In genomic region chr17:7428557-7428956, GRCh38 we compare ENCODE assay signal across 17 cellular contexts. TPM values are rescaled to one million over a fixed set of nuclear protein-coding genes. Genes with fewer than 3 reads are reported as not detected.
DNase-seq lines count a peak whose midpoint lies in the region; ATAC-seq and TF ChIP-seq lines count a peak whose summit lies in the region.
"Had no signal": no experiment of that assay in that cellular context is flagged by ENCODE, and none has a peak within 500 bp of the region (broad histone marks: within the 10 kb centered on the region; RNA-seq: fewer than 3 reads in every experiment).

Gene SPEM3 (plus strand): TSS chr17:7428857. CDS start chr17:7428903, 46 bp downstream.

- no peak within 1 kb of the TSS for H2AFZ ChIP-seq in GM23248
- H2AFZ ChIP-seq in IMR-90 (replicated peaks; ENCODE audit: low read length, poor library complexity): peak within 1 kb of the TSS; percentile 32
- H2AFZ ChIP-seq in neuronal stem cell (ENCODE audit: low read length): no peak within 1 kb of the TSS

- H4K5ac ChIP-seq in IMR-90 (ENCODE audit: low read depth, low read length): no peak within 1 kb of the TSS

- H3K14ac ChIP-seq in IMR-90 (replicated peaks; ENCODE audit: low read depth, low read length) (no peak within 1 kb of the TSS), neuronal stem cell (ENCODE audit: low read length) (no peak within 1 kb of the TSS)

- no peak within 1 kb of the TSS for H3K4ac ChIP-seq in IMR-90 (ENCODE audit: low read depth, low read length)
- no peak within 1 kb of the TSS for H3K4ac ChIP-seq in neuronal stem cell (ENCODE audit: low read length)

- H3K4me1 ChIP-seq in GM23248 (ENCODE audit: insufficient read depth) (no peaks in the 10 kb centered on the region; the same call in 1 of the 2 replicates), IMR-90 (ENCODE audit: control insufficient read depth, insufficient read depth, low read length) (no peaks in the 10 kb centered on the region), neuronal stem cell (ENCODE audit: control insufficient read depth in 2 of 2, insufficient read depth in 1 of 2, low read depth in 1 of 2, low read length in 2 of 2) (no peaks in the 10 kb centered on the region), testis (no peaks in the 10 kb centered on the region)
- H3K4me1 ChIP-seq: Caco-2 had no signal

- H3K9ac ChIP-seq in GM23248 (no peak within 1 kb of the TSS), IMR-90 (ENCODE audit: low read depth, low read length) (no peak within 1 kb of the TSS), neuronal stem cell (ENCODE audit: low read depth, low read length, poor library complexity) (no peak within 1 kb of the TSS)

- H3K18ac ChIP-seq in IMR-90 (ENCODE audit: low read depth, low read length) (no peak within 1 kb of the TSS), neuronal stem cell (ENCODE audit: low read length) (no peak within 1 kb of the TSS)

- no TSS peak for BruUV-seq in IMR-90 (replicated peaks; lab: Mats Ljungman, UMichigan)

- H4K8ac ChIP-seq in IMR-90 (ENCODE audit: low read depth in 2 of 2, low read length in 2 of 2) (no peak within 1 kb of the TSS), neuronal stem cell (ENCODE audit: low read depth, low read length) (no peak within 1 kb of the TSS)

- no peak within 1 kb of the TSS for H2BK5ac ChIP-seq in IMR-90 (ENCODE audit: low read depth, low read length, poor library complexity, severe bottlenecking)
- peak within 1 kb of the TSS; percentile 79 for H2BK5ac ChIP-seq in neuronal stem cell (ENCODE audit: low read length)

- TF ChIP-seq POLR2A in IMR-90 (IDR thresholded peaks at IDR 0.05; ENCODE audit: low read depth, low read length): no peak
- TF ChIP-seq POLR2A in testis (IDR thresholded peaks at IDR 0.05): no peak

- H3K36me3 ChIP-seq in GM23248 (ENCODE audit: low read depth) (no peaks in the 10 kb centered on the region), IMR-90 (ENCODE audit: control insufficient read depth, insufficient read depth, low read length) (no peaks in the 10 kb centered on the region), neuronal stem cell (replicated peaks in 1 of 2; ENCODE audit: control insufficient read depth in 2 of 2, insufficient read depth in 2 of 2, low read length in 2 of 2) (no peaks in the 10 kb centered on the region), testis (ENCODE audit: low read depth, missing control alignments) (no peaks in the 10 kb centered on the region)

- H2BK20ac ChIP-seq in IMR-90 (ENCODE audit: low read depth, low read length): no peak within 1 kb of the TSS

- H3K9me1 ChIP-seq in IMR-90 (ENCODE audit: insufficient read depth, low read length): 0 out of 2 replicates have a peak, but pooled peaks cover 2% of the 10 kb centered on the region

- POLR2A ChIA-PET in IMR-90 (lab: Charles Lee; ENCODE audit: unreplicated experiment): no interaction called here

- no peaks in the 10 kb centered on the region for H4K20me1 ChIP-seq in GM23248 (ENCODE audit: insufficient read depth)
- H4K20me1 ChIP-seq in IMR-90 (ENCODE audit: insufficient read depth, low read length): no peaks in the 10 kb centered on the region

- DNase-seq in GM23248 (peak; percentile 15), IMR-90 (no peak), neuronal stem cell (ENCODE audit: low spot score) (no peak), testis (no peak), NCI-H146 (lab: John Stamatoyannopoulos, UW) (no peak), NCI-H69 (lab: John Stamatoyannopoulos, UW) (no peak)
- DNase-seq: C1 segment of cervical spinal cord, Caco-2, DMS153, DND-41, GOT3, HCEC 1CT had no signal

- H2BK12ac ChIP-seq in neuronal stem cell (ENCODE audit: low read length): peak within 1 kb of the TSS; percentile 63

- H3K27me3 ChIP-seq in GM23248 (replicated peaks; ENCODE audit: insufficient read depth): no peaks in the 10 kb centered on the region
- peaks cover 2% of the 10 kb centered on the region; the same call in 1 of the 2 replicates for H3K27me3 ChIP-seq in IMR-90 (ENCODE audit: control insufficient read depth, insufficient read depth, low read length)
- H3K27me3 ChIP-seq in neuronal stem cell (ENCODE audit: control insufficient read depth in 3 of 3, insufficient read depth in 3 of 3, low read depth in 1 of 3, low read length in 3 of 3): no peaks in the 10 kb centered on the region
- H3K27me3 ChIP-seq in testis: no peaks in the 10 kb centered on the region

- no peak for ATAC-seq in IMR-90 (ENCODE audit: low read depth)
- ATAC-seq in GM18858 (IDR thresholded peaks at IDR 0.05; ENCODE audit: unreplicated experiment): no peak
- ATAC-seq: CD8-positive, alpha-beta T cell had no signal

- H3K9me3 ChIP-seq in GM23248 (ENCODE audit: low read depth) (no peaks in the 10 kb centered on the region), IMR-90 (ENCODE audit: control insufficient read depth, insufficient read depth, low read length) (no peaks in the 10 kb centered on the region), neuronal stem cell (replicated peaks in 1 of 2; ENCODE audit: control insufficient read depth in 2 of 2, insufficient read depth in 1 of 2, low read depth in 1 of 2, low read length in 2 of 2) (no peaks in the 10 kb centered on the region), testis (no peaks in the 10 kb centered on the region)
- H3K9me3 ChIP-seq: Caco-2 had no signal

- no peaks in the 10 kb centered on the region for H3K79me1 ChIP-seq in IMR-90 (ENCODE audit: low read depth in 1 of 2, low read length in 2 of 2)
- H3K79me1 ChIP-seq in neuronal stem cell (ENCODE audit: low read depth, low read length): peaks cover 3% of the 10 kb centered on the region

- dilution Hi-C loops in IMR-90 (cut with HindIII; ENCODE audit: low sequenced_read_pairs, unreplicated experiment): no loop called here

- H3K9me2 ChIP-seq in GM23248 (ENCODE audit: insufficient read depth): no peaks in the 10 kb centered on the region

- intact Hi-C loops in IMR-90 (cut with micrococcal nuclease) (no loop called here), testis (cut with DNase I; ENCODE audit: low total_unique reads) (no loop called here)

- CTCF ChIA-PET in IMR-90 (lab: Yijun Ruan, JAX): no interaction called here

- H3K4me3 ChIP-seq in GM23248: no peak within 1 kb of the TSS
- no peak within 1 kb of the TSS for H3K4me3 ChIP-seq in IMR-90 (ENCODE audit: insufficient read depth, low read depth, low read length)
- peak within 1 kb of the TSS in 1 of 2 donors; percentile 44 for H3K4me3 ChIP-seq in neuronal stem cell (ENCODE audit: low read length in 2 of 2)
- no peak within 1 kb of the TSS for H3K4me3 ChIP-seq in testis

- H2AK9ac ChIP-seq in IMR-90 (replicated peaks; ENCODE audit: low read depth, low read length, poor library complexity): peak within 1 kb of the TSS; percentile 5

- in situ Hi-C loops in GM23248 (cut with MboI) (no loop called here), IMR-90 (cut with MboI; ENCODE audit: low sequenced_read_pairs) (no loop called here)

- H2BK120ac ChIP-seq in IMR-90 (ENCODE audit: low read depth, low read length) (no peak within 1 kb of the TSS), neuronal stem cell (ENCODE audit: low read depth, low read length) (no peak within 1 kb of the TSS)

- no peak within 1 kb of the TSS for H3K23ac ChIP-seq in IMR-90 (ENCODE audit: low read depth, low read length)
- H3K23ac ChIP-seq in neuronal stem cell (ENCODE audit: low read depth, low read length, poor library complexity): no peak within 1 kb of the TSS

- no peak within 1 kb of the TSS for H2BK15ac ChIP-seq in IMR-90 (ENCODE audit: low read depth, low read length)
- peak within 1 kb of the TSS; percentile 87 for H2BK15ac ChIP-seq in neuronal stem cell (ENCODE audit: low read length)

- no peaks in the 10 kb centered on the region for H3K79me2 ChIP-seq in GM23248 (ENCODE audit: insufficient read depth)

- no peak within 1 kb of the TSS for H3K27ac ChIP-seq in GM23248
- no peak within 1 kb of the TSS for H3K27ac ChIP-seq in IMR-90 (ENCODE audit: insufficient read depth, low read length)
- no peak within 1 kb of the TSS for H3K27ac ChIP-seq in neuronal stem cell (replicated peaks; ENCODE audit: low read length)
- H3K27ac ChIP-seq in testis: no peak within 1 kb of the TSS

- no peak for TF ChIP-seq RAD21 in IMR-90 (IDR thresholded peaks at IDR 0.05; ENCODE audit: low read length)

- no peak within 1 kb of the TSS for H3K4me2 ChIP-seq in GM23248 (ENCODE audit: unreplicated experiment)
- no peak within 1 kb of the TSS for H3K4me2 ChIP-seq in IMR-90 (ENCODE audit: low read depth, low read length)
- no peak within 1 kb of the TSS for H3K4me2 ChIP-seq in neuronal stem cell (ENCODE audit: insufficient read depth, low read length, poor library complexity, severe bottlenecking)

- TF ChIP-seq CTCF in IMR-90 (conservative IDR thresholded peaks at IDR 0.05; ENCODE audit: low read depth, low read length): no peak
- TF ChIP-seq CTCF in testis (IDR thresholded peaks at IDR 0.05): no peak

- no peak within 1 kb of the TSS for H3K56ac ChIP-seq in IMR-90 (ENCODE audit: extremely low read depth, insufficient read depth, low read length)

- H2AK5ac ChIP-seq in IMR-90 (ENCODE audit: low read depth, low read length) (no peak within 1 kb of the TSS), neuronal stem cell (ENCODE audit: low read depth, low read length) (peak within 1 kb of the TSS; percentile 97)

- WGBS in GM23248 (ENCODE audit: low coverage in 1 of 2, low lambda C conversion rate in 2 of 2, missing lambda C conversion rate in 2 of 2), 2 experiments: 51 to 72% methylated on average over 5 of the region's 5 CpGs
- WGBS in IMR-90 (ENCODE audit: extremely low coverage in 2 of 2, insufficient read length in 1 of 2), 2 experiments: 53% methylated on average over 2 of the region's 5 CpGs; no CpG with 5 or more reads in 1 of the 2 experiments
- no CpG with 5 or more reads among the region's 5 CpGs for WGBS in neuronal stem cell (ENCODE audit: extremely low coverage in 2 of 2, insufficient read length in 2 of 2, insufficient replicate concordance in 1 of 2), 2 donors
- 56 to 71% methylated on average over 4 to 5 of the region's 5 CpGs for WGBS in testis, 2 donors

- H4K91ac ChIP-seq in IMR-90 (ENCODE audit: insufficient read depth, low read depth, low read length) (no peak within 1 kb of the TSS), neuronal stem cell (ENCODE audit: low read depth, low read length, poor library complexity) (peak within 1 kb of the TSS; percentile 22)

- H3F3A ChIP-seq in GM23248 (ENCODE audit: insufficient read depth): peaks cover 8% of the 10 kb centered on the region; the same call in 1 of the 2 replicates

TF ChIP-seq in IMR-90, 13 proteins besides CTCF, POLR2A, EP300 and RAD21 (continues in another document):
- TF ChIP-seq MXI1 (IDR thresholded peaks at IDR 0.05; ENCODE audit: borderline replicate concordance, low read depth, low read length) (no peak), SMC3 (IDR thresholded peaks at IDR 0.05; ENCODE audit: low read depth, low read length) (no peak), CEBPB (IDR thresholded peaks at IDR 0.05; ENCODE audit: low read depth, low read length) (no peak)

RNA-seq across cellular contexts. Expression of gene SPEM3, which starts in this region (rescaled TPM):
- not detected in 2 replicates for total RNA-seq in GM23248 (2014; rRNA removed; shearing (Covaris generic))
- polyA plus RNA-seq in GM23248 (2016; fragmentation: Nextera tagmentation; extraction: Ambion mirVana) (not detected in 2 replicates), IMR-90 (2012; rRNA removed) (not detected in 2 replicates), testis (ENCODE audit: insufficient read depth, low read depth, low replicate concordance) (63.0 TPM)
- total RNA-seq in IMR-90 (2012; rRNA removed) (not detected in 2 replicates), testis (10 to 100 TPM in 1 of 2 donors, 1 to 10 TPM in 1; 5.7 to 18.8 TPM)
- polyA plus RNA-seq in IMR-90 (2012; cell fraction: cytosol; rRNA removed): not detected in 2 replicates
- polyA plus RNA-seq in IMR-90 (2012; cell fraction: nucleus; rRNA removed; ENCODE audit: low replicate concordance): not detected in 2 replicates
- polyA plus RNA-seq in neuronal stem cell (2013, experiment 1 of 2): not detected
- polyA plus RNA-seq in neuronal stem cell (2013, experiment 2 of 2): not detected
- total RNA-seq: A172; A673; Caco-2; CD8-positive, alpha-beta T cell had no signal
- polyA plus RNA-seq: BJ had no signal

Comparison
In these comparisons a context has a peak if more than half of its experiments do, and no peak if none do; other contexts are left out.
1. RNA of gene SPEM3 (polyA plus RNA-seq): 63.0 TPM in testis (single experiment); not detected in GM23248 and not detected in IMR-90; every median in the first group is over 10 times any median in the second.
2. Peak in DNase-seq in GM23248; RNA of the gene not detected or under 1 TPM.